ENCODE assay signal across 1 cellular context in the genomic region with DNA sequence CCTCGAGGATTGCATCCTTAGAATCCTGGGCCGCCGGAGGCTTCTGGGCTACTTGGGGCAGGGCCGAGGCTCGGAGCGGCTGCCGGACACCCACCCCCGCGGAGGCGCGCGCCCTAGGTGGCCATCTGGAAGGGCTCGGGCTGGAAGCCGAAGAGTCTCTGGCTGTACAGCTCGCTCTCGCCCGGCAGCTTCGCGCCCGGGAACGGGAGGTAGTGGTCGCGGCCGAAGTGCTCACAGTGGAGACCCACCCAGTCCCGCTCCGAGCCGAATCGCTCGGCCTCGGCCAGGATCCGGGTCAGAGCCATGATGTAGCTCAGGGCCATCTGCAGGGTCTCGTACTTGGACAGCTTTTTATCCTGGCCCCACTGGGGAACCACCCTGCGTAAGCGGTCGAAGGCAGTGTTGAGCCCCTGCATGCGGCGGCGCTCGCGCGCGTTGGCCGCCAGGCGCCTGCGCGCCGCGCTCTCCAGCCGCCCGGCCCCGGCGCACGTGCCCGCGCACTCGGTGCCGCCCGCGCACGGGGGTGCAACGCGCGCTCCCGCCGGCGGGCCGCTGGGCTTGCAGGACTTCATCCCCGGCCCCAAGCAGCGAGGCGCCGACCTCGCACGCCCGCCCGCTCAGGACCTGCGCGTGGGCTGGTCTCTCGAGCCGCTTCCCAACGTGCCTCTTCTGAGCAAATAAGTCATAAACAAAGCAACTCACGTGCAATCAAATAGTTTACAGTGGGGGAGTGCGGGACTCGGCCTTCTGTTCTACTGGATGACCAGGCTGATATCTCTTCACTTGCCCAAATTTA.
TF ChIP-seq lines count a peak whose summit lies in the region.

No MANE protein-coding gene starts in this region.

TF ChIP-seq in K562, 482 proteins besides CTCF, POLR2A, EP300 and RAD21 (continued from another document and continues in another):
- TF ChIP-seq, protein P1, sequence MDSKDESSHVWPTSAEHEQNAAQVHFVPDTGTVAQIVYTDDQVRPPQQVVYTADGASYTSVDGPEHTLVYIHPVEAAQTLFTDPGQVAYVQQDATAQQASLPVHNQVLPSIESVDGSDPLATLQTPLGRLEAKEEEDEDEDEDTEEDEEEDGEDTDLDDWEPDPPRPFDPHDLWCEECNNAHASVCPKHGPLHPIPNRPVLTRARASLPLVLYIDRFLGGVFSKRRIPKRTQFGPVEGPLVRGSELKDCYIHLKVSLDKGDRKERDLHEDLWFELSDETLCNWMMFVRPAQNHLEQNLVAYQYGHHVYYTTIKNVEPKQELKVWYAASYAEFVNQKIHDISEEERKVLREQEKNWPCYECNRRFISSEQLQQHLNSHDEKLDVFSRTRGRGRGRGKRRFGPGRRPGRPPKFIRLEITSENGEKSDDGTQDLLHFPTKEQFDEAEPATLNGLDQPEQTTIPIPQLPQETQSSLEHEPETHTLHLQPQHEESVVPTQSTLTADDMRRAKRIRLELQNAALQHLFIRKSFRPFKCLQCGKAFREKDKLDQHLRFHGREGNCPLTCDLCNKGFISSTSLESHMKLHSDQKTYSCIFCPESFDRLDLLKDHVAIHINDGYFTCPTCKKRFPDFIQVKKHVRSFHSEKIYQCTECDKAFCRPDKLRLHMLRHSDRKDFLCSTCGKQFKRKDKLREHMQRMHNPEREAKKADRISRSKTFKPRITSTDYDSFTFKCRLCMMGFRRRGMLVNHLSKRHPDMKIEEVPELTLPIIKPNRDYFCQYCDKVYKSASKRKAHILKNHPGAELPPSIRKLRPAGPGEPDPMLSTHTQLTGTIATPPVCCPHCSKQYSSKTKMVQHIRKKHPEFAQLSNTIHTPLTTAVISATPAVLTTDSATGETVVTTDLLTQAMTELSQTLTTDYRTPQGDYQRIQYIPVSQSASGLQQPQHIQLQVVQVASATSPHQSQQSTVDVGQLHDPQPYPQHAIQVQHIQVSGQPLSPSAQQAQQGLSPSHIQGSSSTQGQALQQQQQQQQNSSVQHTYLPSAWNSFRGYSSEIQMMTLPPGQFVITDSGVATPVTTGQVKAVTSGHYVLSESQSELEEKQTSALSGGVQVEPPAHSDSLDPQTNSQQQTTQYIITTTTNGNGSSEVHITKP (IDR thresholded peaks at IDR 0.05; ENCODE audit: partially characterized antibody), result no peak
- TF ChIP-seq ZNF24 (IDR thresholded peaks at IDR 0.05) (no peak), PRPF4 (IDR thresholded peaks at IDR 0.05; ENCODE audit: insufficient read depth, low read depth, low read length, poor library complexity, severe bottlenecking) (no peak), SRF (CRISPR knock-in tag; IDR thresholded peaks at IDR 0.05) (0 out of 4 replicates have a peak, but pooled peaks of 1 of the 2 experiments have one; percentile 32), ZNF133 (CRISPR knock-in tag; IDR thresholded peaks at IDR 0.05) (no peak), PRMT5 (CRISPR knock-in tag; IDR thresholded peaks at IDR 0.05) (no peak), RBM17 (IDR thresholded peaks at IDR 0.05; ENCODE audit: borderline replicate concordance, low read depth, low read length) (no peak), MED1 (CRISPR knock-in tag; IDR thresholded peaks at IDR 0.05; ENCODE audit: borderline replicate concordance) (no peak), SMARCB1 (IDR thresholded peaks at IDR 0.05; ENCODE audit: insufficient read length, low read depth) (no peak), BDP1 (IDR thresholded peaks at IDR 0.05; ENCODE audit: insufficient read depth, insufficient read length) (no peak), MTA3 (IDR thresholded peaks at IDR 0.05; ENCODE audit: borderline replicate concordance) (no peak), ZBTB1 (CRISPR knock-in tag; IDR thresholded peaks at IDR 0.05; ENCODE audit: borderline replicate concordance, low read depth) (no peak), NRF1 (conservative IDR thresholded peaks at IDR 0.05 in 1 of 2, IDR thresholded peaks at IDR 0.05 in 1 of 2) (peak; percentile 82 to 86), SLC30A9 (CRISPR knock-in tag; IDR thresholded peaks at IDR 0.05) (no peak), ZNF77 (CRISPR knock-in tag; IDR thresholded peaks at IDR 0.05) (no peak), HMGN3 (IDR thresholded peaks at IDR 0.05; ENCODE audit: borderline replicate concordance, extremely low read depth, insufficient read length, low read depth, low read length) (peak; percentile 61), KAT7 (CRISPR knock-in tag; IDR thresholded peaks at IDR 0.05; ENCODE audit: borderline replicate concordance) (no peak), FOXK1 (CRISPR knock-in tag; IDR thresholded peaks at IDR 0.05; ENCODE audit: borderline replicate concordance) (no peak), IFI16 (CRISPR knock-in tag; IDR thresholded peaks at IDR 0.05) (no peak), STAT5A (IDR thresholded peaks at IDR 0.05; ENCODE audit: borderline replicate concordance, low read length) (no peak), GABPA (tag; conservative IDR thresholded peaks at IDR 0.05; ENCODE audit: low read depth) (no peak)
- TF ChIP-seq, protein P2, sequence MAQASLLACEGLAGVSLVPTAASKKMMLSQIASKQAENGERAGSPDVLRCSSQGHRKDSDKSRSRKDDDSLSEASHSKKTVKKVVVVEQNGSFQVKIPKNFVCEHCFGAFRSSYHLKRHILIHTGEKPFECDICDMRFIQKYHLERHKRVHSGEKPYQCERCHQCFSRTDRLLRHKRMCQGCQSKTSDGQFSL (CRISPR knock-in tag; IDR thresholded peaks at IDR 0.05), result 0 out of 2 replicates have a peak, but pooled peaks have one; percentile 17
- TF ChIP-seq, protein P2 (tag; IDR thresholded peaks at IDR 0.05), result no peak; a peak in 1 of 4 replicates
- TF ChIP-seq, protein P3, sequence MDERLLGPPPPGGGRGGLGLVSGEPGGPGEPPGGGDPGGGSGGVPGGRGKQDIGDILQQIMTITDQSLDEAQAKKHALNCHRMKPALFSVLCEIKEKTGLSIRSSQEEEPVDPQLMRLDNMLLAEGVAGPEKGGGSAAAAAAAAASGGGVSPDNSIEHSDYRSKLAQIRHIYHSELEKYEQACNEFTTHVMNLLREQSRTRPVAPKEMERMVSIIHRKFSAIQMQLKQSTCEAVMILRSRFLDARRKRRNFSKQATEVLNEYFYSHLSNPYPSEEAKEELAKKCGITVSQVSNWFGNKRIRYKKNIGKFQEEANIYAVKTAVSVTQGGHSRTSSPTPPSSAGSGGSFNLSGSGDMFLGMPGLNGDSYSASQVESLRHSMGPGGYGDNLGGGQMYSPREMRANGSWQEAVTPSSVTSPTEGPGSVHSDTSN (CRISPR knock-in tag; IDR thresholded peaks at IDR 0.05; ENCODE audit: low read depth), result no peak
- TF ChIP-seq, protein P3 (tag; conservative IDR thresholded peaks at IDR 0.05; ENCODE audit: low read depth), result no peak
- TF ChIP-seq, protein P4, sequence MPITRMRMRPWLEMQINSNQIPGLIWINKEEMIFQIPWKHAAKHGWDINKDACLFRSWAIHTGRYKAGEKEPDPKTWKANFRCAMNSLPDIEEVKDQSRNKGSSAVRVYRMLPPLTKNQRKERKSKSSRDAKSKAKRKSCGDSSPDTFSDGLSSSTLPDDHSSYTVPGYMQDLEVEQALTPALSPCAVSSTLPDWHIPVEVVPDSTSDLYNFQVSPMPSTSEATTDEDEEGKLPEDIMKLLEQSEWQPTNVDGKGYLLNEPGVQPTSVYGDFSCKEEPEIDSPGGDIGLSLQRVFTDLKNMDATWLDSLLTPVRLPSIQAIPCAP (CRISPR knock-in tag; IDR thresholded peaks at IDR 0.05; ENCODE audit: borderline replicate concordance), result no peak
- TF ChIP-seq, protein P5, sequence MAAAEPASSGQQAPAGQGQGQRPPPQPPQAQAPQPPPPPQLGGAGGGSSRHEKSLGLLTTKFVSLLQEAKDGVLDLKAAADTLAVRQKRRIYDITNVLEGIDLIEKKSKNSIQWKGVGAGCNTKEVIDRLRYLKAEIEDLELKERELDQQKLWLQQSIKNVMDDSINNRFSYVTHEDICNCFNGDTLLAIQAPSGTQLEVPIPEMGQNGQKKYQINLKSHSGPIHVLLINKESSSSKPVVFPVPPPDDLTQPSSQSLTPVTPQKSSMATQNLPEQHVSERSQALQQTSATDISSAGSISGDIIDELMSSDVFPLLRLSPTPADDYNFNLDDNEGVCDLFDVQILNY (CRISPR knock-in tag; IDR thresholded peaks at IDR 0.05), result no peak
- TF ChIP-seq, protein P6, sequence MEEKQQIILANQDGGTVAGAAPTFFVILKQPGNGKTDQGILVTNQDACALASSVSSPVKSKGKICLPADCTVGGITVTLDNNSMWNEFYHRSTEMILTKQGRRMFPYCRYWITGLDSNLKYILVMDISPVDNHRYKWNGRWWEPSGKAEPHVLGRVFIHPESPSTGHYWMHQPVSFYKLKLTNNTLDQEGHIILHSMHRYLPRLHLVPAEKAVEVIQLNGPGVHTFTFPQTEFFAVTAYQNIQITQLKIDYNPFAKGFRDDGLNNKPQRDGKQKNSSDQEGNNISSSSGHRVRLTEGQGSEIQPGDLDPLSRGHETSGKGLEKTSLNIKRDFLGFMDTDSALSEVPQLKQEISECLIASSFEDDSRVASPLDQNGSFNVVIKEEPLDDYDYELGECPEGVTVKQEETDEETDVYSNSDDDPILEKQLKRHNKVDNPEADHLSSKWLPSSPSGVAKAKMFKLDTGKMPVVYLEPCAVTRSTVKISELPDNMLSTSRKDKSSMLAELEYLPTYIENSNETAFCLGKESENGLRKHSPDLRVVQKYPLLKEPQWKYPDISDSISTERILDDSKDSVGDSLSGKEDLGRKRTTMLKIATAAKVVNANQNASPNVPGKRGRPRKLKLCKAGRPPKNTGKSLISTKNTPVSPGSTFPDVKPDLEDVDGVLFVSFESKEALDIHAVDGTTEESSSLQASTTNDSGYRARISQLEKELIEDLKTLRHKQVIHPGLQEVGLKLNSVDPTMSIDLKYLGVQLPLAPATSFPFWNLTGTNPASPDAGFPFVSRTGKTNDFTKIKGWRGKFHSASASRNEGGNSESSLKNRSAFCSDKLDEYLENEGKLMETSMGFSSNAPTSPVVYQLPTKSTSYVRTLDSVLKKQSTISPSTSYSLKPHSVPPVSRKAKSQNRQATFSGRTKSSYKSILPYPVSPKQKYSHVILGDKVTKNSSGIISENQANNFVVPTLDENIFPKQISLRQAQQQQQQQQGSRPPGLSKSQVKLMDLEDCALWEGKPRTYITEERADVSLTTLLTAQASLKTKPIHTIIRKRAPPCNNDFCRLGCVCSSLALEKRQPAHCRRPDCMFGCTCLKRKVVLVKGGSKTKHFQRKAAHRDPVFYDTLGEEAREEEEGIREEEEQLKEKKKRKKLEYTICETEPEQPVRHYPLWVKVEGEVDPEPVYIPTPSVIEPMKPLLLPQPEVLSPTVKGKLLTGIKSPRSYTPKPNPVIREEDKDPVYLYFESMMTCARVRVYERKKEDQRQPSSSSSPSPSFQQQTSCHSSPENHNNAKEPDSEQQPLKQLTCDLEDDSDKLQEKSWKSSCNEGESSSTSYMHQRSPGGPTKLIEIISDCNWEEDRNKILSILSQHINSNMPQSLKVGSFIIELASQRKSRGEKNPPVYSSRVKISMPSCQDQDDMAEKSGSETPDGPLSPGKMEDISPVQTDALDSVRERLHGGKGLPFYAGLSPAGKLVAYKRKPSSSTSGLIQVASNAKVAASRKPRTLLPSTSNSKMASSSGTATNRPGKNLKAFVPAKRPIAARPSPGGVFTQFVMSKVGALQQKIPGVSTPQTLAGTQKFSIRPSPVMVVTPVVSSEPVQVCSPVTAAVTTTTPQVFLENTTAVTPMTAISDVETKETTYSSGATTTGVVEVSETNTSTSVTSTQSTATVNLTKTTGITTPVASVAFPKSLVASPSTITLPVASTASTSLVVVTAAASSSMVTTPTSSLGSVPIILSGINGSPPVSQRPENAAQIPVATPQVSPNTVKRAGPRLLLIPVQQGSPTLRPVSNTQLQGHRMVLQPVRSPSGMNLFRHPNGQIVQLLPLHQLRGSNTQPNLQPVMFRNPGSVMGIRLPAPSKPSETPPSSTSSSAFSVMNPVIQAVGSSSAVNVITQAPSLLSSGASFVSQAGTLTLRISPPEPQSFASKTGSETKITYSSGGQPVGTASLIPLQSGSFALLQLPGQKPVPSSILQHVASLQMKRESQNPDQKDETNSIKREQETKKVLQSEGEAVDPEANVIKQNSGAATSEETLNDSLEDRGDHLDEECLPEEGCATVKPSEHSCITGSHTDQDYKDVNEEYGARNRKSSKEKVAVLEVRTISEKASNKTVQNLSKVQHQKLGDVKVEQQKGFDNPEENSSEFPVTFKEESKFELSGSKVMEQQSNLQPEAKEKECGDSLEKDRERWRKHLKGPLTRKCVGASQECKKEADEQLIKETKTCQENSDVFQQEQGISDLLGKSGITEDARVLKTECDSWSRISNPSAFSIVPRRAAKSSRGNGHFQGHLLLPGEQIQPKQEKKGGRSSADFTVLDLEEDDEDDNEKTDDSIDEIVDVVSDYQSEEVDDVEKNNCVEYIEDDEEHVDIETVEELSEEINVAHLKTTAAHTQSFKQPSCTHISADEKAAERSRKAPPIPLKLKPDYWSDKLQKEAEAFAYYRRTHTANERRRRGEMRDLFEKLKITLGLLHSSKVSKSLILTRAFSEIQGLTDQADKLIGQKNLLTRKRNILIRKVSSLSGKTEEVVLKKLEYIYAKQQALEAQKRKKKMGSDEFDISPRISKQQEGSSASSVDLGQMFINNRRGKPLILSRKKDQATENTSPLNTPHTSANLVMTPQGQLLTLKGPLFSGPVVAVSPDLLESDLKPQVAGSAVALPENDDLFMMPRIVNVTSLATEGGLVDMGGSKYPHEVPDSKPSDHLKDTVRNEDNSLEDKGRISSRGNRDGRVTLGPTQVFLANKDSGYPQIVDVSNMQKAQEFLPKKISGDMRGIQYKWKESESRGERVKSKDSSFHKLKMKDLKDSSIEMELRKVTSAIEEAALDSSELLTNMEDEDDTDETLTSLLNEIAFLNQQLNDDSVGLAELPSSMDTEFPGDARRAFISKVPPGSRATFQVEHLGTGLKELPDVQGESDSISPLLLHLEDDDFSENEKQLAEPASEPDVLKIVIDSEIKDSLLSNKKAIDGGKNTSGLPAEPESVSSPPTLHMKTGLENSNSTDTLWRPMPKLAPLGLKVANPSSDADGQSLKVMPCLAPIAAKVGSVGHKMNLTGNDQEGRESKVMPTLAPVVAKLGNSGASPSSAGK (IDR thresholded peaks at IDR 0.05), result peak; percentile 92
- TF ChIP-seq, protein P7, sequence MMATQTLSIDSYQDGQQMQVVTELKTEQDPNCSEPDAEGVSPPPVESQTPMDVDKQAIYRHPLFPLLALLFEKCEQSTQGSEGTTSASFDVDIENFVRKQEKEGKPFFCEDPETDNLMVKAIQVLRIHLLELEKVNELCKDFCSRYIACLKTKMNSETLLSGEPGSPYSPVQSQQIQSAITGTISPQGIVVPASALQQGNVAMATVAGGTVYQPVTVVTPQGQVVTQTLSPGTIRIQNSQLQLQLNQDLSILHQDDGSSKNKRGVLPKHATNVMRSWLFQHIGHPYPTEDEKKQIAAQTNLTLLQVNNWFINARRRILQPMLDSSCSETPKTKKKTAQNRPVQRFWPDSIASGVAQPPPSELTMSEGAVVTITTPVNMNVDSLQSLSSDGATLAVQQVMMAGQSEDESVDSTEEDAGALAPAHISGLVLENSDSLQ (IDR thresholded peaks at IDR 0.05), result no peak
